ENCODE assay signal across 1 cellular context in the genomic region with DNA sequence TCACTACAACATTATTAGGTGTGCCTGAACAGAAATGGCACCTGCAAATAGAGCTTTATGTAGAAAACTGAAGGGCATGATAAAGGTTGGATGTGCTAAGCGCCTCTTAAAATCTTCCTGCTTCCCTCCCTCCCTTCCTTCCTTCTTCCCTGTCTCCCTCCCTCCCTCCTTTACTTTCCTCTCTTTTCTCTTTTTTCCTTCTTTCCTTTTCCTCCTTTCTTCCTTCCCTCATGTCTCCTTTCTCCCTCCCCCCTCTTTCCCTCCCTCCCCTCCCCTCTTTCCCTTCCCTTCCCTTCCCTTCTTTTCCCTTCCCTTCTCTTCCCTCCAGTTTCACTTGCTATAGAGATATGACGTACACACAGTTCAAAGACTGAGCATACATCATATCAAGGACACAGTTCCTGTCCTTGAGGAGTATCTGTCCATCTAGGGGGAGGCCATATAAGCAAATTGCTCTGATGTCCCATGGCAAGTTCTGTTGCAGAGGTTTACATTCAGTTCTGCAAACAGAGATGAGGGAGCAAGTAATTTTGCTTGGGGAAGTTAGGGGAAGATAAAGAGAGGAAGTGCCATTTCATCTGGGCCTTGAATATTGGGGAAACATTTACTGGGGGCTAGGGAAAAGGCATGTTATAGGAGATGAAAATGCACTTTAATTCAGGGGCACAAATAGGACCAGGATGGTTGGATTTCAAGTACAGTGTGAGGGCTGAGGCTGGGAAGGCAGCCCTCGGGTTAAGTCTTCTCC.
TF ChIP-seq lines count a peak whose summit lies in the region.

No MANE protein-coding gene starts in this region.

TF ChIP-seq in H1, 55 proteins besides CTCF, POLR2A, EP300 and RAD21:
- TF ChIP-seq USF2 (IDR thresholded peaks at IDR 0.05; ENCODE audit: low read length) (no peak), SP4 (IDR thresholded peaks at IDR 0.05; ENCODE audit: low read length) (no peak), KDM5A (IDR thresholded peaks at IDR 0.05; ENCODE audit: low read length) (no peak), RBBP5 (IDR thresholded peaks at IDR 0.05; ENCODE audit: borderline replicate concordance, low read depth, low read length) (0 out of 2 replicates have a peak, but pooled peaks have one; percentile 1), SIN3A (conservative IDR thresholded peaks at IDR 0.05 in 1 of 2, IDR thresholded peaks at IDR 0.05 in 1 of 2; ENCODE audit: low read depth in 1 of 2, low read length in 2 of 2) (no peak), KDM4A (IDR thresholded peaks at IDR 0.05; ENCODE audit: low read depth, low read length, severe bottlenecking) (no peak), SP2 (IDR thresholded peaks at IDR 0.05; ENCODE audit: low read length) (no peak)
